In genomic region chr6:163634514-163635171, GRCh38 we compare ENCODE assay signal across 14 cellular contexts.
DNase-seq lines count a peak whose midpoint lies in the region; ATAC-seq and TF ChIP-seq lines count a peak whose summit lies in the region.
"Had no signal": no experiment of that assay in that cellular context is flagged by ENCODE, and none has a peak within 500 bp of the region (broad histone marks: within the 10 kb centered on the region; RNA-seq: fewer than 3 reads in every experiment).

No MANE protein-coding gene starts in this region.

- peaks cover 0 to 4% (median 0%) of the 10 kb centered on the region in 3 donors for H3K27me3 ChIP-seq in gastrocnemius medialis

- H3K36me3 ChIP-seq in gastrocnemius medialis: no peaks in the 10 kb centered on the region
- H3K36me3 ChIP-seq: pancreas had no signal

- TF ChIP-seq CTCF in gastrocnemius medialis (IDR thresholded peaks at IDR 0.05 in 4 of 5, conservative IDR thresholded peaks at IDR 0.05 in 1 of 5): no peak

- no peaks in the 10 kb centered on the region for H3K9me3 ChIP-seq in gastrocnemius medialis
- H3K9me3 ChIP-seq: pancreas had no signal

- ATAC-seq in GM21723 (IDR thresholded peaks at IDR 0.05; ENCODE audit: unreplicated experiment) (no peak), gastrocnemius medialis (no peak)
- ATAC-seq: pancreas had no signal

- intact Hi-C loops in gastrocnemius medialis (cut with DNase I; ENCODE audit: low total_unique reads): no loop called here

- H3K4me3 ChIP-seq in gastrocnemius medialis: no peak overlapping the region
- H3K4me3 ChIP-seq: pancreas had no signal

- DNase-seq in COR-L47 (lab: John Stamatoyannopoulos, UW) (peak; percentile 72), NCI-H1105 treated with DMSO at 0.1 percent for 48 hours (lab: John Stamatoyannopoulos, UW) (peak; percentile 86), NCI-H774 (lab: John Stamatoyannopoulos, UW) (peak; percentile 55), epithelial cell of prostate (ENCODE audit: low read depth, low spot score) (peak; percentile 22), Kasumi-1 (lab: John Stamatoyannopoulos, UW) (no peak), DMS79 (lab: John Stamatoyannopoulos, UW) (no peak), gastrocnemius medialis (no peak)
- DNase-seq: ACHN; effector CD8-positive, alpha-beta T cell; foreskin fibroblast; HFFc6; pancreas; stimulated activated CD4-positive, alpha-beta T cell treated with anti-CD3 and anti-CD28 coated beads, Interleukin-12 subunit alpha, Interleukin-12 subunit beta, amount 100 ng/mL, for 4 hours had no signal

- H3K27ac ChIP-seq in epithelial cell of prostate (no peak overlapping the region), gastrocnemius medialis (no peak overlapping the region)
- H3K27ac ChIP-seq: pancreas had no signal

- in situ Hi-C loops in gastrocnemius medialis (cut with MboI; ENCODE audit: low sequenced_read_pairs in 4 of 4): loop anchor here in 1 of 4 donors (25.0 kb wide), 1 partner anchor 1603 kb away; no protein-coding TSS in a partner anchor

- TF ChIP-seq POLR2A in gastrocnemius medialis (IDR thresholded peaks at IDR 0.05): no peak

- H3K4me1 ChIP-seq in gastrocnemius medialis: no peaks in the 10 kb centered on the region
- H3K4me1 ChIP-seq: pancreas had no signal

Comparison
In these comparisons a context has a peak if more than half of its experiments do, and no peak if none do; other contexts are left out.
1. DNase-seq: peak in COR-L47 (single experiment), NCI-H1105 treated with DMSO at 0.1 percent for 48 hours (single experiment), NCI-H774 (single experiment) and epithelial cell of prostate (single experiment); none in Kasumi-1 (0 of 2), DMS79 (single experiment) and gastrocnemius medialis (0 of 2).